ENCODE assay signal across 1 cellular context in genomic region chr2:39413063-39413722, GRCh38.
TF ChIP-seq lines count a peak whose summit lies in the region.

No MANE protein-coding gene starts in this region.

TF ChIP-seq in H1, 55 proteins besides CTCF, POLR2A, EP300 and RAD21:
- TF ChIP-seq BCL11A (IDR thresholded peaks at IDR 0.05; ENCODE audit: low read depth in 2 of 2, low read length in 2 of 2), result no peak
